In the genomic region with DNA sequence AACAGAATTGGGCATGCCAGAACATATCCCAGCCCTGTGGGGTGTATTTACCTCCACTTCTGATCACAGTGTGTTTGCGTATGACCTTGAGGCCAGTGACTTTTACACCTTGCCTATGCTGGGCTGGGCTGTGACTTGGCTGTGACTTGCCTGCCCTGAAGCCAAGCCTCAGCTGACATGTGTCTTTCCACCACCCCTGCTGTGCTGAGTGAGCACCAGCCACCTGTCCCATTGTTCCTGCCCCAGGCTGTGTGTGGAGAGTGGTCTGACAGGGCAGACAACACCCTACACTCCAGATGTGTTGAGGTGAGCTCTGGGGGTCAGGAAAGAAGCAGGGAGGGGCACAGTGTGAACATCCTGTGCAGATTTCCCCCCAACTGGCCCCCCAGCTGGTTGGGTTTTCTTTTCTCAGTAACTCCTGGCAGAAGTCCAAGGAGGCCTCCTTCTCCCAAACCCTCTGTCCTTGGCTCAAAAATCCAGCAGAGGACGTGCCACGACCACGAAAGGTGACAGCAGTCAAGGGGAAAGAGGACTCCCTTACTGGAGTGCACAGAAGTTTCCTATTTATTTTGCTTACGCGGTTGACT, we compare ENCODE assay signal across 9 cellular contexts. TPM values are rescaled to one million over a fixed set of nuclear protein-coding genes. Genes with fewer than 3 reads are reported as not detected.
DNase-seq lines count a peak whose midpoint lies in the region; ATAC-seq, FAIRE-seq and TF ChIP-seq lines count a peak whose summit lies in the region.
"Had no signal": no experiment of that assay in that cellular context is flagged by ENCODE, and none has a peak within 500 bp of the region (broad histone marks: within the 10 kb centered on the region; RNA-seq: fewer than 3 reads in every experiment).

No MANE protein-coding gene starts in this region.

- H3K27me3 ChIP-seq in astrocyte (ENCODE audit: insufficient read depth, low read length) (no peaks in the 10 kb centered on the region), right lobe of liver (no peaks in the 10 kb centered on the region)

- H3K36me3 Mint-ChIP-seq in astrocyte (ENCODE audit: low read depth, unreplicated experiment) = no peaks in the 10 kb centered on the region
- H3K36me3 Mint-ChIP-seq in activated naive CD4-positive, alpha-beta T cell treated with anti-CD3 and anti-CD28 coated beads, Interleukin-2, amount 10 ng/mL, durations not matched to agents 7 days and 5 days = no peaks in the 10 kb centered on the region

- no peaks in the 10 kb centered on the region for H3K9me3 Mint-ChIP-seq in astrocyte (ENCODE audit: unreplicated experiment)
- no peaks in the 10 kb centered on the region for H3K9me3 Mint-ChIP-seq in activated naive CD4-positive, alpha-beta T cell treated with anti-CD3 and anti-CD28 coated beads, Interleukin-2, amount 10 ng/mL, durations not matched to agents 7 days and 5 days

- TF ChIP-seq POLR2A in right lobe of liver (IDR thresholded peaks at IDR 0.05) = no peak

- no peaks in the 10 kb centered on the region for H4K20me1 ChIP-seq in astrocyte (ENCODE audit: insufficient read depth, low read length)

- H3K79me2 ChIP-seq in astrocyte (ENCODE audit: insufficient read depth, low read length) = no peaks in the 10 kb centered on the region

- 5% methylated on average over 5 of the region's 6 CpGs for WGBS in right lobe of liver (ENCODE audit: insufficient coverage, low coverage, low lambda C conversion rate, missing lambda C conversion rate)

- H3K4me3 Mint-ChIP-seq in astrocyte (ENCODE audit: unreplicated experiment) = no peak overlapping the region
- no peak overlapping the region for H3K4me3 Mint-ChIP-seq in activated naive CD4-positive, alpha-beta T cell treated with anti-CD3 and anti-CD28 coated beads, Interleukin-2, amount 10 ng/mL, durations not matched to agents 7 days and 5 days

- ATAC-seq in right lobe of liver (peak; percentile 66 to 78 (median 72)), GM21786 (IDR thresholded peaks at IDR 0.05; ENCODE audit: unreplicated experiment) (no peak)

- CTCF ChIA-PET in activated naive CD4-positive, alpha-beta T cell treated with anti-CD3 and anti-CD28 coated beads, Interleukin-2, amount 10 ng/mL, durations not matched to agents 7 days and 5 days (lab: Charles Lee) = no interaction called here

- TF ChIP-seq CTCF in astrocyte (IDR thresholded peaks at IDR 0.05; ENCODE audit: insufficient read depth, low read depth, low read length) = peak; percentile 51
- peak; percentile 26 to 42 (median 40) for TF ChIP-seq CTCF in right lobe of liver (IDR thresholded peaks at IDR 0.05)

- H3K4me2 ChIP-seq in astrocyte (ENCODE audit: low read length) = no peak overlapping the region
- H3K4me2 ChIP-seq: KMS-11 had no signal

- no peak overlapping the region for H2AFZ ChIP-seq in astrocyte (ENCODE audit: low read depth, low read length)

- DNase-seq in EL (peak; percentile 70), NCI-H1105 (lab: John Stamatoyannopoulos, UW) (peak; percentile 76), astrocyte (ENCODE audit: low read depth) (peak; percentile 27), right lobe of liver (peak; percentile 61 to 80 (median 79)), AML-193 (lab: John Stamatoyannopoulos, UW) (no peak)
- no peak for DNase-seq in stimulated activated CD4-positive, alpha-beta T cell treated with anti-CD3 and anti-CD28 coated beads, Interleukin-1b, Interleukin-23, amount 100 ng/mL, for 48 hours
- no peak for DNase-seq in activated naive CD4-positive, alpha-beta T cell treated with anti-CD3 and anti-CD28 coated beads, Interleukin-2, amount 10 ng/mL, durations not matched to agents 7 days and 5 days

- H3K9me3 ChIP-seq in astrocyte (ENCODE audit: insufficient read depth, low read depth, low read length) = no peaks in the 10 kb centered on the region
- H3K9me3 ChIP-seq in right lobe of liver = no peaks in the 10 kb centered on the region

- no peaks in the 10 kb centered on the region for H3K36me3 ChIP-seq in astrocyte (ENCODE audit: insufficient read depth, low read length)
- H3K36me3 ChIP-seq in right lobe of liver = no peaks in the 10 kb centered on the region

- intact Hi-C loops in right lobe of liver (cut with DNase I) = no loop called here

- no peak for FAIRE-seq in astrocyte (lab: Jason Lieb, UNC)

- no peak overlapping the region for H3K27ac Mint-ChIP-seq in astrocyte (ENCODE audit: unreplicated experiment)
- H3K27ac Mint-ChIP-seq in activated naive CD4-positive, alpha-beta T cell treated with anti-CD3 and anti-CD28 coated beads, Interleukin-2, amount 10 ng/mL, durations not matched to agents 7 days and 5 days = no peak overlapping the region

- peaks cover 26% of the 10 kb centered on the region for H3K27me3 Mint-ChIP-seq in astrocyte (ENCODE audit: low read depth, unreplicated experiment)
- peaks cover 35% of the 10 kb centered on the region for H3K27me3 Mint-ChIP-seq in activated naive CD4-positive, alpha-beta T cell treated with anti-CD3 and anti-CD28 coated beads, Interleukin-2, amount 10 ng/mL, durations not matched to agents 7 days and 5 days

- H3K4me1 ChIP-seq in astrocyte (ENCODE audit: insufficient read depth, low read length) (peaks cover 5% of the 10 kb centered on the region), right lobe of liver (peaks cover 0 to 47% (median 18%) of the 10 kb centered on the region in 4 donors)

- H3K4me1 Mint-ChIP-seq in astrocyte (ENCODE audit: low read depth, unreplicated experiment) = peaks cover 11% of the 10 kb centered on the region
- no peaks in the 10 kb centered on the region for H3K4me1 Mint-ChIP-seq in activated naive CD4-positive, alpha-beta T cell treated with anti-CD3 and anti-CD28 coated beads, Interleukin-2, amount 10 ng/mL, durations not matched to agents 7 days and 5 days

- no peak overlapping the region for H3K27ac ChIP-seq in astrocyte (ENCODE audit: low read depth, low read length)
- H3K27ac ChIP-seq in right lobe of liver = peak overlapping the region; percentile 10 to 58 (median 29)
- H3K27ac ChIP-seq: KMS-11 had no signal

- no peak overlapping the region for H3K9ac ChIP-seq in astrocyte (ENCODE audit: low read length)
- H3K9ac ChIP-seq: KMS-11 had no signal

- H3K4me3 ChIP-seq in astrocyte (ENCODE audit: insufficient read depth, low read depth, low read length) (no peak overlapping the region), right lobe of liver (no peak overlapping the region)

RNA-seq across cellular contexts. Expression of gene STEAP3, which starts 5.1 kb away (rescaled TPM):
- total RNA-seq in astrocyte = 38.8 and 43.1 TPM in 2 replicates
- total RNA-seq in right lobe of liver = 100 to 1,000 TPM; 118 to 165 (median 131) TPM

Comparison
In these comparisons a context has a peak if more than half of its experiments do, and no peak if none do; other contexts are left out.
1. DNase-seq: peak in EL (single experiment), NCI-H1105 (single experiment), astrocyte (single experiment) and right lobe of liver (3 of 3); none in AML-193 (0 of 2), stimulated activated CD4-positive, alpha-beta T cell treated with anti-CD3 and anti-CD28 coated beads, Interleukin-1b, Interleukin-23, amount 100 ng/mL, for 48 hours (single experiment) and activated naive CD4-positive, alpha-beta T cell treated with anti-CD3 and anti-CD28 coated beads, Interleukin-2, amount 10 ng/mL, durations not matched to agents 7 days and 5 days (single experiment).